9 cellular contexts compared by ENCODE assay signal in genomic region chr12:130873825-130874224, GRCh38. TPM values are rescaled to one million over a fixed set of nuclear protein-coding genes. Genes with fewer than 3 reads are reported as not detected.
A peak's percentile ranks its signal among the peaks of the same experiment; 100 is the strongest.
DNase-seq lines count a peak whose midpoint lies in the region; ATAC-seq and TF ChIP-seq lines count a peak whose summit lies in the region.
"Had no signal": no experiment of that assay in that cellular context is flagged by ENCODE, and none has a peak within 500 bp of the region (broad histone marks: within the 10 kb centered on the region; RNA-seq: fewer than 3 reads in every experiment).

No MANE protein-coding gene starts in this region.

- H3K9me3 Mint-ChIP-seq in activated naive CD4-positive, alpha-beta T cell treated with anti-CD3 and anti-CD28 coated beads, Interleukin-2, amount 10 ng/mL, durations not matched to agents 7 days and 5 days: no peaks in the 10 kb centered on the region

- no peaks in the 10 kb centered on the region for H3K27me3 ChIP-seq in RWPE2 (ENCODE audit: insufficient read depth, poor library complexity, severe bottlenecking)

- CTCF ChIA-PET in activated naive CD4-positive, alpha-beta T cell treated with anti-CD3 and anti-CD28 coated beads, Interleukin-2, amount 10 ng/mL, durations not matched to agents 7 days and 5 days (lab: Charles Lee): no interaction called here

- ATAC-seq in RWPE2 (ENCODE audit: low read depth): no peak
- ATAC-seq in stimulated activated naive CD8-positive, alpha-beta T cell treated with anti-CD3 and anti-CD28 coated beads, Interleukin-15, Interleukin-2, amounts not matched to agents 100 U/mL and 50 U/mL, for 24 hours: no peak

- DNase-seq in activated naive CD4-positive, alpha-beta T cell treated with anti-CD3 and anti-CD28 coated beads, Interleukin-2, amount 10 ng/mL, durations not matched to agents 7 days and 5 days: no peak
- DNase-seq in activated naive CD4-positive, alpha-beta T cell (lab: John Stamatoyannopoulos, UW): no peak
- no peak for DNase-seq in RWPE2 (ENCODE audit: low spot score)
- no peak for DNase-seq in epithelial cell of proximal tubule (ENCODE audit: low read depth)
- peak; percentile 16 for DNase-seq in stimulated activated naive CD8-positive, alpha-beta T cell treated with anti-CD3 and anti-CD28 coated beads, Interleukin-15, Interleukin-2, amounts not matched to agents 100 U/mL and 50 U/mL, for 24 hours
- DNase-seq in HuH-7.5 (ENCODE audit: low spot score): no peak
- no peak for DNase-seq in NCI-H1694 (lab: John Stamatoyannopoulos, UW)
- no peak for DNase-seq in pons (ENCODE audit: low spot score)
- DNase-seq: T-helper 9 cell had no signal

- TF ChIP-seq CTCF in RWPE2 (IDR thresholded peaks at IDR 0.05; ENCODE audit: poor library complexity, severe bottlenecking) (no peak), epithelial cell of proximal tubule (conservative IDR thresholded peaks at IDR 0.05; ENCODE audit: low read depth, low read length) (no peak)

- peaks cover 56% of the 10 kb centered on the region for H3K36me3 ChIP-seq in RWPE2 (ENCODE audit: low read depth)

- H3K4me3 Mint-ChIP-seq in activated naive CD4-positive, alpha-beta T cell treated with anti-CD3 and anti-CD28 coated beads, Interleukin-2, amount 10 ng/mL, durations not matched to agents 7 days and 5 days: peak overlapping the region; percentile 97

- H3K9me3 ChIP-seq in RWPE2 (ENCODE audit: severe bottlenecking): no peaks in the 10 kb centered on the region

- peak overlapping the region; percentile 98 for H3K4me3 ChIP-seq in RWPE2 (ENCODE audit: severe bottlenecking)
- H3K4me3 ChIP-seq in epithelial cell of proximal tubule (ENCODE audit: low read depth, low read length): peak overlapping the region; percentile 71

- peak overlapping the region; percentile 82 for H3K27ac ChIP-seq in RWPE2 (ENCODE audit: poor library complexity, severe bottlenecking)

- peaks cover 10% of the 10 kb centered on the region for H3K4me1 ChIP-seq in RWPE2 (ENCODE audit: insufficient read depth, poor library complexity, severe bottlenecking)

- peak overlapping the region; percentile 93 for H3K27ac Mint-ChIP-seq in activated naive CD4-positive, alpha-beta T cell treated with anti-CD3 and anti-CD28 coated beads, Interleukin-2, amount 10 ng/mL, durations not matched to agents 7 days and 5 days

- H3K27me3 Mint-ChIP-seq in activated naive CD4-positive, alpha-beta T cell treated with anti-CD3 and anti-CD28 coated beads, Interleukin-2, amount 10 ng/mL, durations not matched to agents 7 days and 5 days: no peaks in the 10 kb centered on the region

- peaks cover 70% of the 10 kb centered on the region for H3K4me1 Mint-ChIP-seq in activated naive CD4-positive, alpha-beta T cell treated with anti-CD3 and anti-CD28 coated beads, Interleukin-2, amount 10 ng/mL, durations not matched to agents 7 days and 5 days

- peaks cover 52% of the 10 kb centered on the region for H3K36me3 Mint-ChIP-seq in activated naive CD4-positive, alpha-beta T cell treated with anti-CD3 and anti-CD28 coated beads, Interleukin-2, amount 10 ng/mL, durations not matched to agents 7 days and 5 days

RNA-seq across cellular contexts. Expression of gene RAN, which starts 2.0 kb away (rescaled TPM):
- total RNA-seq in epithelial cell of proximal tubule: 614 and 901 TPM in 2 replicates

RNA-seq across cellular contexts. Expression of gene STX2, which starts 34.8 kb away (rescaled TPM):
- total RNA-seq in epithelial cell of proximal tubule: 30.8 and 35.8 TPM in 2 replicates
